1 cellular context compared by ENCODE assay signal in genomic region chrX:107710617-107711391, GRCh38.
TF ChIP-seq lines count a peak whose summit lies in the region.

No MANE protein-coding gene starts in this region.

TF ChIP-seq in HCT116, 20 proteins besides CTCF, POLR2A, EP300 and RAD21 (continued from another document):
- TF ChIP-seq ZBTB33 (IDR thresholded peaks at IDR 0.05; ENCODE audit: extremely low read depth, insufficient replicate concordance, low read length) (no peak), SRF (IDR thresholded peaks at IDR 0.05; ENCODE audit: low read depth) (no peak), ELF1 (IDR thresholded peaks at IDR 0.05; ENCODE audit: borderline replicate concordance, low read depth) (no peak), EZH2phosphoT487 (IDR thresholded peaks at IDR 0.05; ENCODE audit: borderline replicate concordance) (no peak)
